ENCODE assay signal across 9 cellular contexts in genomic region chr11:110434952-110435779, GRCh38. TPM values are rescaled to one million over a fixed set of nuclear protein-coding genes. Genes with fewer than 3 reads are reported as not detected.
DNase-seq lines count a peak whose midpoint lies in the region; ATAC-seq and TF ChIP-seq lines count a peak whose summit lies in the region.
"Had no signal": no experiment of that assay in that cellular context is flagged by ENCODE, and none has a peak within 500 bp of the region (broad histone marks: within the 10 kb centered on the region; RNA-seq: fewer than 3 reads in every experiment).

No MANE protein-coding gene starts in this region.

- no peak overlapping the region for H2AK9ac ChIP-seq in IMR-90 (replicated peaks; ENCODE audit: low read depth, low read length, poor library complexity)

- no peaks in the 10 kb centered on the region for H3K9me3 ChIP-seq in IMR-90 (ENCODE audit: control insufficient read depth, insufficient read depth, low read length)

- peaks cover 11% of the 10 kb centered on the region for H3K4me1 ChIP-seq in IMR-90 (ENCODE audit: control insufficient read depth, insufficient read depth, low read length)

- H3K4ac ChIP-seq in IMR-90 (ENCODE audit: low read depth, low read length) = no peak overlapping the region

- no peak overlapping the region for H3K4me3 ChIP-seq in IMR-90 (ENCODE audit: insufficient read depth, low read depth, low read length)
- no peak overlapping the region for H3K4me3 ChIP-seq in choroid plexus epithelial cell (ENCODE audit: low read depth, low read length)

- CTCF ChIA-PET in IMR-90 (lab: Yijun Ruan, JAX) = interaction anchor here (0.6 kb wide), 1 partner anchor 169 kb away, joined by 7 read pairs; no protein-coding TSS in a partner anchor

- no peak overlapping the region for H3K9ac ChIP-seq in IMR-90 (ENCODE audit: low read depth, low read length)

- TF ChIP-seq POLR2A in IMR-90 (IDR thresholded peaks at IDR 0.05; ENCODE audit: low read depth, low read length) = no peak

- H4K5ac ChIP-seq in IMR-90 (ENCODE audit: low read depth, low read length) = no peak overlapping the region

- no peak overlapping the region for H3K27ac ChIP-seq in IMR-90 (ENCODE audit: insufficient read depth, low read length)

- no peak overlapping the region for H4K91ac ChIP-seq in IMR-90 (ENCODE audit: insufficient read depth, low read depth, low read length)

- peaks cover 31% of the 10 kb centered on the region for H4K20me1 ChIP-seq in IMR-90 (ENCODE audit: insufficient read depth, low read length)

- dilution Hi-C loops in IMR-90 (cut with HindIII; ENCODE audit: low sequenced_read_pairs, unreplicated experiment) = no loop called here

- peaks cover 3% of the 10 kb centered on the region for H3K36me3 ChIP-seq in IMR-90 (ENCODE audit: control insufficient read depth, insufficient read depth, low read length)

- no peak overlapping the region for H2BK15ac ChIP-seq in IMR-90 (ENCODE audit: low read depth, low read length)

- 60% methylated on average over 1 of the region's 8 CpGs; no CpG with 5 or more reads in 1 of the 2 experiments for WGBS in IMR-90 (ENCODE audit: extremely low coverage in 2 of 2, insufficient read length in 1 of 2), 2 experiments

- TF ChIP-seq CTCF in IMR-90 (conservative IDR thresholded peaks at IDR 0.05; ENCODE audit: low read depth, low read length) (peak; percentile 25; the same call in 1 of the 2 replicates), choroid plexus epithelial cell (conservative IDR thresholded peaks at IDR 0.05; ENCODE audit: low read depth, low read length) (peak; percentile 45)

- peak; percentile 13 for DNase-seq in stimulated activated CD4-positive, alpha-beta T cell treated with anti-CD3 and anti-CD28 coated beads, Interleukin-4, amount 100 ng/mL, for 1 hour
- DNase-seq in stimulated activated CD4-positive, alpha-beta T cell treated with anti-CD3 and anti-CD28 coated beads, Interleukin-2, amount 100 ng/mL, for 24 hours = no peak
- DNase-seq in IMR-90 (no peak), choroid plexus epithelial cell (ENCODE audit: low read depth) (no peak), dedifferentiated amniotic fluid mesenchymal stem cell (ENCODE audit: extremely low spot score) (no peak), OCI-M2 (lab: John Stamatoyannopoulos, UW; ENCODE audit: unreplicated experiment) (no peak)
- DNase-seq in NK-92 treated with Interleukin-12 subunit alpha and Interleukin-12 subunit beta, amount 100 ng/mL, for 24 hours (lab: John Stamatoyannopoulos, UW) = no peak
- DNase-seq: activated B cell treated with CpG ODN at 0.5 μM for 24 hours had no signal

- no peak overlapping the region for H3K18ac ChIP-seq in IMR-90 (ENCODE audit: low read depth, low read length)

- H2BK5ac ChIP-seq in IMR-90 (ENCODE audit: low read depth, low read length, poor library complexity, severe bottlenecking) = no peak overlapping the region

- H2AK5ac ChIP-seq in IMR-90 (ENCODE audit: low read depth, low read length) = no peak overlapping the region

- H3K27me3 ChIP-seq in IMR-90 (ENCODE audit: control insufficient read depth, insufficient read depth, low read length) = no peaks in the 10 kb centered on the region

- no peak overlapping the region for H2AFZ ChIP-seq in IMR-90 (replicated peaks; ENCODE audit: low read length, poor library complexity)

- no peak overlapping the region for H3K14ac ChIP-seq in IMR-90 (replicated peaks; ENCODE audit: low read depth, low read length)

- H2BK20ac ChIP-seq in IMR-90 (ENCODE audit: low read depth, low read length) = no peak overlapping the region

- ATAC-seq in IMR-90 (ENCODE audit: low read depth) = no peak
- ATAC-seq in GM18873 (IDR thresholded peaks at IDR 0.05; ENCODE audit: low FRiP score, unreplicated experiment) = no peak

- H3K4me2 ChIP-seq in IMR-90 (ENCODE audit: low read depth, low read length) = no peak overlapping the region

- no peak overlapping the region for H2BK120ac ChIP-seq in IMR-90 (ENCODE audit: low read depth, low read length)

- no peak overlapping the region for H4K8ac ChIP-seq in IMR-90 (ENCODE audit: low read depth in 2 of 2, low read length in 2 of 2)

- TF ChIP-seq RAD21 in IMR-90 (IDR thresholded peaks at IDR 0.05; ENCODE audit: low read length) = no peak

- intact Hi-C loops in IMR-90 (cut with micrococcal nuclease) = loop anchor here (5.0 to 10.0 kb wide), 2 partner anchors 58 to 1010 kb away; no protein-coding TSS in a partner anchor

- H3K23ac ChIP-seq in IMR-90 (ENCODE audit: low read depth, low read length) = no peak overlapping the region

- peaks cover 6% of the 10 kb centered on the region; the same call in 1 of the 2 replicates for H3K9me1 ChIP-seq in IMR-90 (ENCODE audit: insufficient read depth, low read length)

- in situ Hi-C loops in IMR-90 (cut with MboI; ENCODE audit: low sequenced_read_pairs) = loop anchor here (5.0 kb wide), 1 partner anchor 233 kb away; no protein-coding TSS in a partner anchor

- BruUV-seq in IMR-90 (replicated peaks; lab: Mats Ljungman, UMichigan) = no TSS peak

- POLR2A ChIA-PET in IMR-90 (lab: Charles Lee; ENCODE audit: unreplicated experiment) = no interaction called here

- H3K56ac ChIP-seq in IMR-90 (ENCODE audit: extremely low read depth, insufficient read depth, low read length) = no peak overlapping the region

- peaks cover 35 to 74% of the 10 kb centered on the region in 2 experiments for H3K79me1 ChIP-seq in IMR-90 (ENCODE audit: low read depth in 1 of 2, low read length in 2 of 2)

TF ChIP-seq in IMR-90, 13 proteins besides CTCF, POLR2A, EP300 and RAD21:
- TF ChIP-seq NFE2L2 (IDR thresholded peaks at IDR 0.05; ENCODE audit: low read depth, low read length) (no peak), MXI1 (IDR thresholded peaks at IDR 0.05; ENCODE audit: borderline replicate concordance, low read depth, low read length) (no peak), BHLHE40 (IDR thresholded peaks at IDR 0.05; ENCODE audit: low read depth, low read length) (no peak), SMC3 (IDR thresholded peaks at IDR 0.05; ENCODE audit: low read depth, low read length) (0 out of 2 replicates have a peak, but pooled peaks have one; percentile 5)
- TF ChIP-seq, protein P1, sequence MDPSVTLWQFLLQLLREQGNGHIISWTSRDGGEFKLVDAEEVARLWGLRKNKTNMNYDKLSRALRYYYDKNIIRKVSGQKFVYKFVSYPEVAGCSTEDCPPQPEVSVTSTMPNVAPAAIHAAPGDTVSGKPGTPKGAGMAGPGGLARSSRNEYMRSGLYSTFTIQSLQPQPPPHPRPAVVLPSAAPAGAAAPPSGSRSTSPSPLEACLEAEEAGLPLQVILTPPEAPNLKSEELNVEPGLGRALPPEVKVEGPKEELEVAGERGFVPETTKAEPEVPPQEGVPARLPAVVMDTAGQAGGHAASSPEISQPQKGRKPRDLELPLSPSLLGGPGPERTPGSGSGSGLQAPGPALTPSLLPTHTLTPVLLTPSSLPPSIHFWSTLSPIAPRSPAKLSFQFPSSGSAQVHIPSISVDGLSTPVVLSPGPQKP (IDR thresholded peaks at IDR 0.05; ENCODE audit: borderline replicate concordance, low read depth, low read length) = no peak

RNA-seq across cellular contexts. Expression of gene FDX1, which starts 5.4 kb away (rescaled TPM):
- 4.3 and 10.6 TPM in 2 replicates for total RNA-seq in IMR-90 (2012; rRNA removed)
- polyA plus RNA-seq in IMR-90 (2012; rRNA removed) = 4.8 and 5.1 TPM in 2 replicates
- polyA plus RNA-seq in IMR-90 (2012; cell fraction: cytosol; rRNA removed) = 2.9 and 5.3 TPM in 2 replicates
- polyA plus RNA-seq in IMR-90 (2012; cell fraction: nucleus; rRNA removed; ENCODE audit: low replicate concordance) = 2.0 and 2.1 TPM in 2 replicates
